In the genomic region with DNA sequence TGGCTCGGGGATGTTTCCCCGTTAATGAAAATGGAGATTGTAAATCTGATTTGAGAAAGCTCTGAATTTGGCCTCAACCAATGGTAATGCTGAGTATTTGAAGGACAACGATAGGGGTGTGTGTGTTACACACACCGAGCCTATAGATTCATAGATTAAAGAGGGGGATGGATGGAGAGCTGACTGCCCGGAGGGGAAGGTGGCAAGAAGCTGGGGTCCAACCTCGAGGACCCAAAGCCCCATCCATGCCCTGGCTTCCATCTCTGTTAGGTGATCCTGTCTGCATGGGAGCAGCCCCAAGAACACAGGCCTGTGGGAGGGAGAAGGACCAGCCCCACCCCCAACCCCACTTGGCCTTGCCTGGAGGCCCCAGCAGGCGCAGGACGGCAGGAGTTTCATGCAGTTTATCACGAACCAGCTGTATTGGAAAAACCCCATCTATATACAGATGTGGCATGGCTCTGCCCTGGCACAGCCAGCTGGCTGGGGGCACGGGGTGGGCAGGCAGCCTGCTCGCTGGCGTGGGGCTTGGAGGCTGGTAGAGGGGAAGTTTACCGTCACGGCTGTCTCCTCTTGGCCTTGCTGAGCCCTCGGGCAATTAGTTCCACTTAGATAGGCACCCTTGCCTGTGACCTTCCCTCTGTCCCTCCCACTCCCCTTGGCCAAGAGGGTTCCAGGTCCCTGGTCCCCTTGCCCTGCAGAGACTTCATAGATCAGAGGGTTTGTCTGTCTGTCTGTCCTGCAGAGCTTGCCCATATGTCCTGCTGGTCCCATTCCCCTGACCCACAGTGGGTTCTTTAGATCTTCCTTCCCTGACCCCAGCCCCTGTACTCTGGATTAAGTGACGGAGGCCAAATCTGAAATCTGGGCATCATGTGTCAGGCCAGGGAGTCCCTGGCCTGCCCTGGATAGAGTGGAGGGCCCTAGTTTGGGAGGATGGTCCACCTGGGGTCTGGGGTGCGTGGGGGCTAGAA, we compare ENCODE assay signal across 9 cellular contexts. TPM values are rescaled to one million over a fixed set of nuclear protein-coding genes. Genes with fewer than 3 reads are reported as not detected.
DNase-seq lines count a peak whose midpoint lies in the region; ATAC-seq lines count a peak whose summit lies in the region.
"Had no signal": no experiment of that assay in that cellular context is flagged by ENCODE, and none has a peak within 500 bp of the region (broad histone marks: within the 10 kb centered on the region; RNA-seq: fewer than 3 reads in every experiment).

No MANE protein-coding gene starts in this region.

- H3K4me1 ChIP-seq in subcutaneous abdominal adipose tissue (ENCODE audit: control insufficient read depth in 5 of 5, insufficient read depth in 5 of 5, low read length in 5 of 5) = peaks cover 0 to 77% (median 61%) of the 10 kb centered on the region in 5 donors

- peak overlapping the region in 1 of 5 donors; percentile 65 for H3K4me3 ChIP-seq in subcutaneous abdominal adipose tissue (ENCODE audit: low read depth in 1 of 5, low read length in 5 of 5)
- H3K4me3 ChIP-seq: A549 had no signal

- peak; percentile 61 for ATAC-seq in activated T-helper 17 cell treated with anti-CD3 and anti-CD28 coated beads, Interleukin-2, amount 50 U/mL, for 72 hours (replicated peaks)
- ATAC-seq in left colon (no peak), GM21423 (IDR thresholded peaks at IDR 0.05; ENCODE audit: unreplicated experiment) (no peak), GM21447 (IDR thresholded peaks at IDR 0.05; ENCODE audit: unreplicated experiment) (no peak)
- ATAC-seq: A549 had no signal

- no peak overlapping the region for H3K27ac Mint-ChIP-seq in activated T-helper 17 cell treated with anti-CD3 and anti-CD28 coated beads, Interleukin-2, amount 50 U/mL, for 72 hours

- DNase-seq in NOMO-1 treated with dmso at 0.1 percent for 144 hours (lab: John Stamatoyannopoulos, UW; ENCODE audit: unreplicated experiment) (peak; percentile 9), NOMO-1 treated with DMSO at 0.1 percent for 48 hours (lab: John Stamatoyannopoulos, UW; ENCODE audit: unreplicated experiment) (no peak), left colon (peak; percentile 44 to 66), DMS79 (lab: John Stamatoyannopoulos, UW) (no peak)

- H3K4me1 Mint-ChIP-seq in activated T-helper 17 cell treated with anti-CD3 and anti-CD28 coated beads, Interleukin-2, amount 50 U/mL, for 72 hours = no peaks in the 10 kb centered on the region

- peaks cover 18% of the 10 kb centered on the region for H3K27me3 Mint-ChIP-seq in activated T-helper 17 cell treated with anti-CD3 and anti-CD28 coated beads, Interleukin-2, amount 50 U/mL, for 72 hours

- H3K9me3 Mint-ChIP-seq in activated T-helper 17 cell treated with anti-CD3 and anti-CD28 coated beads, Interleukin-2, amount 50 U/mL, for 72 hours = no peaks in the 10 kb centered on the region

- H3K4me3 Mint-ChIP-seq in activated T-helper 17 cell treated with anti-CD3 and anti-CD28 coated beads, Interleukin-2, amount 50 U/mL, for 72 hours = peak overlapping the region; percentile 4

- intact Hi-C loops in left colon (cut with DNase I, micrococcal nuclease) = no loop called here

- peaks cover 0 to 8% (median 0%) of the 10 kb centered on the region in 5 donors for H3K27me3 ChIP-seq in subcutaneous abdominal adipose tissue (ENCODE audit: control insufficient read depth in 5 of 5, insufficient read depth in 4 of 5, low read length in 5 of 5)

- peak overlapping the region in 4 of 5 donors; percentile 30 to 78 (median 44) for H3K9ac ChIP-seq in subcutaneous abdominal adipose tissue (ENCODE audit: low read length in 5 of 5)

- H3K36me3 Mint-ChIP-seq in activated T-helper 17 cell treated with anti-CD3 and anti-CD28 coated beads, Interleukin-2, amount 50 U/mL, for 72 hours (ENCODE audit: low read depth) = no peaks in the 10 kb centered on the region

- peak overlapping the region; percentile 93 for H3K27ac ChIP-seq in subcutaneous abdominal adipose tissue (ENCODE audit: low read depth, low read length)

- H3K9me3 ChIP-seq in subcutaneous abdominal adipose tissue (ENCODE audit: control insufficient read depth in 5 of 5, low read length in 5 of 5) = no peaks in the 10 kb centered on the region
- H3K9me3 ChIP-seq: A549 had no signal

- peaks cover 0 to 4% (median 0%) of the 10 kb centered on the region in 5 donors for H3K36me3 ChIP-seq in subcutaneous abdominal adipose tissue (ENCODE audit: control insufficient read depth in 5 of 5, insufficient read depth in 5 of 5, low read length in 5 of 5)

RNA-seq across cellular contexts. Expression of a gene that starts 3.0 kb away (rescaled TPM):
- total RNA-seq in activated T-helper 17 cell treated with anti-CD3 and anti-CD28 coated beads, Interleukin-2, amount 50 U/mL, for 72 hours = not detected
- 10 to 100 TPM in 1 of 2 donors, under 1 TPM in 1; 0.73 to 17.6 TPM for total RNA-seq in left colon

RNA-seq across cellular contexts. Expression of a gene that starts 7.0 kb away (rescaled TPM):
- total RNA-seq in activated T-helper 17 cell treated with anti-CD3 and anti-CD28 coated beads, Interleukin-2, amount 50 U/mL, for 72 hours = under 1 TPM in 1 of 2 donors, not detected in 1; 0.40 TPM
- total RNA-seq in left colon = 1 to 10 TPM in 1 of 2 donors, under 1 TPM in 1; 0.73 to 1.7 TPM

RNA-seq across cellular contexts. Expression of a gene that starts 10.8 kb away (rescaled TPM):
- total RNA-seq in activated T-helper 17 cell treated with anti-CD3 and anti-CD28 coated beads, Interleukin-2, amount 50 U/mL, for 72 hours = not detected
- total RNA-seq in left colon = not detected

RNA-seq across cellular contexts. Expression of a gene that starts 28.8 kb away (rescaled TPM):
- total RNA-seq in activated T-helper 17 cell treated with anti-CD3 and anti-CD28 coated beads, Interleukin-2, amount 50 U/mL, for 72 hours = under 1 TPM in 1 of 2 donors, not detected in 1; 0.13 TPM
- total RNA-seq in left colon = under 1 TPM in 1 of 2 donors, not detected in 1; 0.14 TPM

RNA-seq across cellular contexts. Expression of a gene that starts 38.9 kb away (rescaled TPM):
- total RNA-seq in activated T-helper 17 cell treated with anti-CD3 and anti-CD28 coated beads, Interleukin-2, amount 50 U/mL, for 72 hours = 100 to 1,000 TPM in 1 of 2 donors, 10 to 100 TPM in 1; 62.0 to 135 TPM
- total RNA-seq in left colon = 10 to 100 TPM; 29.1 to 30.0 TPM

Comparison
In these comparisons a context has a peak if more than half of its experiments do, and no peak if none do; other contexts are left out.
1. DNase-seq: peak in NOMO-1 treated with dmso at 0.1 percent for 144 hours (single experiment) and left colon (2 of 2); none in NOMO-1 treated with DMSO at 0.1 percent for 48 hours (single experiment) and DMS79 (single experiment).